8 cellular contexts compared by ENCODE assay signal in the genomic region with DNA sequence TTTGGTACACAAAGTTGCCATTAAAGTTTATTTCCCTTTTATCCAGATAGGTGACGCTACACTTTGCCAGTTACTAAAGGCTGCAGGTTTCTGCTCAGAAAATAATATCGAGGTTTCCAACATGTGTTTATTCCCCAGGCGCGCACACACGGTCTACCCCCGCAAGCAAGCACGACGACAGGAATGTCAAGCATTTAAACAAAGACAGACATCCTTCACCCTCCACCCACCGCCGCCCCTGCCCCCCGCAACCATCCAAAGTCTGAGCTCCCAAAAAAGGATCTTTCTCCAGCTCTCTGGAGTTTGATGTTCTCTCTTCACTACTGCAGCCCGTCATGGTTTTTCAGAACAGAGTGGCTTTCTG. TPM values are rescaled to one million over a fixed set of nuclear protein-coding genes. Genes with fewer than 3 reads are reported as not detected.
DNase-seq lines count a peak whose midpoint lies in the region; ATAC-seq, FAIRE-seq and TF ChIP-seq lines count a peak whose summit lies in the region.

No MANE protein-coding gene starts in this region.

- no peak overlapping the region for H3K27ac ChIP-seq in CD8-positive, alpha-beta T cell (ENCODE audit: low read depth, low read length)
- H3K27ac ChIP-seq in neural cell (ENCODE audit: low read length), result peak overlapping the region; percentile 64
- H3K27ac ChIP-seq in pancreas, result no peak overlapping the region

- H3K9me2 ChIP-seq in neural cell (ENCODE audit: insufficient read depth, low read length), result no peaks in the 10 kb centered on the region

- peaks cover 16% of the 10 kb centered on the region for H3K79me2 ChIP-seq in neural cell (replicated peaks; ENCODE audit: insufficient read depth, low read length)

- no peaks in the 10 kb centered on the region for H4K20me1 ChIP-seq in neural cell (ENCODE audit: insufficient read depth)

- H3K36me3 Mint-ChIP-seq in CD8-positive, alpha-beta T cell, result no peaks in the 10 kb centered on the region
- H3K36me3 Mint-ChIP-seq in effector memory CD8-positive, alpha-beta T cell (ENCODE audit: insufficient read depth), result peaks cover 3% of the 10 kb centered on the region

- H3K4me1 Mint-ChIP-seq in CD8-positive, alpha-beta T cell (ENCODE audit: low read depth), result peaks cover 38% of the 10 kb centered on the region
- H3K4me1 Mint-ChIP-seq in effector memory CD8-positive, alpha-beta T cell (ENCODE audit: low read depth in 2 of 2), result peaks cover 6 to 9% of the 10 kb centered on the region in 2 donors

- no peak for TF ChIP-seq EP300 in neural cell (conservative IDR thresholded peaks at IDR 0.05; ENCODE audit: poor library complexity, severe bottlenecking)

- H3K4me3 Mint-ChIP-seq in CD8-positive, alpha-beta T cell, result peak overlapping the region; percentile 37
- peak overlapping the region; percentile 21 to 38 for H3K4me3 Mint-ChIP-seq in effector memory CD8-positive, alpha-beta T cell

- DNase-seq in CD8-positive, alpha-beta T cell, result no peak
- DNase-seq in M059J (ENCODE audit: low read depth) (peak; percentile 12), pancreas (no peak)
- no peak for DNase-seq in effector memory CD8-positive, alpha-beta T cell
- DNase-seq in effector CD4-positive, alpha-beta T cell, result no peak

- no peaks in the 10 kb centered on the region for H3K9me3 ChIP-seq in CD8-positive, alpha-beta T cell (ENCODE audit: low read length)
- H3K9me3 ChIP-seq in neural cell (ENCODE audit: low read length), result no peaks in the 10 kb centered on the region
- no peaks in the 10 kb centered on the region for H3K9me3 ChIP-seq in pancreas

- CTCF ChIA-PET in CD8-positive, alpha-beta T cell (lab: Charles Lee), result no interaction called here

- POLR2A ChIA-PET in CD8-positive, alpha-beta T cell (lab: Charles Lee), result no interaction called here

- H3F3A ChIP-seq in neural cell (ENCODE audit: insufficient read depth, low read length, poor library complexity, severe bottlenecking), result no peaks in the 10 kb centered on the region

- TF ChIP-seq CTCF in CD8-positive, alpha-beta T cell (IDR thresholded peaks at IDR 0.05), result no peak
- TF ChIP-seq CTCF in neural cell (IDR thresholded peaks at IDR 0.05; ENCODE audit: poor library complexity, severe bottlenecking) (peak; percentile 67), pancreas (IDR thresholded peaks at IDR 0.05) (no peak)

- H3K27me3 Mint-ChIP-seq in CD8-positive, alpha-beta T cell (ENCODE audit: low read depth), result peaks cover 43% of the 10 kb centered on the region
- peaks cover 27 to 53% of the 10 kb centered on the region in 2 donors for H3K27me3 Mint-ChIP-seq in effector memory CD8-positive, alpha-beta T cell

- peaks cover 32% of the 10 kb centered on the region for H3K27me3 ChIP-seq in CD8-positive, alpha-beta T cell (ENCODE audit: insufficient read depth, low read length)
- H3K27me3 ChIP-seq in neural cell (ENCODE audit: insufficient read depth, low read depth, low read length) (no peaks in the 10 kb centered on the region), pancreas (peaks cover 3 to 45% (median 9%) of the 10 kb centered on the region in 4 donors)

- no peak for FAIRE-seq in pancreas (lab: Jason Lieb, UNC)

- 2% methylated on average over 12 of the region's 12 CpGs for WGBS in pancreas, 2 donors

- no peaks in the 10 kb centered on the region for H3K9me3 Mint-ChIP-seq in CD8-positive, alpha-beta T cell
- peaks cover 0 to 2% of the 10 kb centered on the region in 2 donors for H3K9me3 Mint-ChIP-seq in effector memory CD8-positive, alpha-beta T cell

- H3K9ac ChIP-seq in neural cell (ENCODE audit: low read length), result peak overlapping the region; percentile 80

- TF ChIP-seq RAD21 in neural cell (conservative IDR thresholded peaks at IDR 0.05), result peak; percentile 69

- peaks cover 28% of the 10 kb centered on the region for H3K4me1 ChIP-seq in CD8-positive, alpha-beta T cell (ENCODE audit: insufficient read depth, low read length)
- peaks cover 17 to 23% (median 22%) of the 10 kb centered on the region in 3 donors for H3K4me1 ChIP-seq in pancreas

- intact Hi-C loops in CD8-positive, alpha-beta T cell (cut with DNase I, micrococcal nuclease), result no loop called here
- intact Hi-C loops in pancreas (cut with DNase I), result no loop called here

- H3K36me3 ChIP-seq in CD8-positive, alpha-beta T cell (ENCODE audit: insufficient read depth, low read length), result no peaks in the 10 kb centered on the region
- H3K36me3 ChIP-seq in neural cell (ENCODE audit: insufficient read depth, low read length) (no peaks in the 10 kb centered on the region), pancreas (no peaks in the 10 kb centered on the region)

- H3K27ac Mint-ChIP-seq in CD8-positive, alpha-beta T cell, result no peak overlapping the region
- H3K27ac Mint-ChIP-seq in effector memory CD8-positive, alpha-beta T cell, result no peak overlapping the region

- ATAC-seq in CD8-positive, alpha-beta T cell, result no peak
- ATAC-seq in effector memory CD8-positive, alpha-beta T cell (replicated peaks), result no peak
- ATAC-seq in esophagus mucosa, result no peak
- ATAC-seq in pancreas, result no peak
- no peak for ATAC-seq in GM21390 (IDR thresholded peaks at IDR 0.05; ENCODE audit: unreplicated experiment)

- no peak overlapping the region for H2AFZ ChIP-seq in neural cell (ENCODE audit: low read depth, low read length)

- H3K4me2 ChIP-seq in neural cell (ENCODE audit: low read length), result peak overlapping the region; percentile 66

- no peak overlapping the region for H3K4me3 ChIP-seq in CD8-positive, alpha-beta T cell (ENCODE audit: low read depth, low read length)
- peak overlapping the region; percentile 96 for H3K4me3 ChIP-seq in neural cell (ENCODE audit: low read length)
- H3K4me3 ChIP-seq in pancreas, result peak overlapping the region in 1 of 4 donors; percentile 40

TF ChIP-seq in neural cell, 6 proteins besides CTCF, POLR2A, EP300 and RAD21:
- TF ChIP-seq SMC3 (conservative IDR thresholded peaks at IDR 0.05; ENCODE audit: poor library complexity) (peak; percentile 23), MXI1 (conservative IDR thresholded peaks at IDR 0.05; ENCODE audit: poor library complexity, severe bottlenecking) (peak; percentile 47)
- TF ChIP-seq, protein P1, sequence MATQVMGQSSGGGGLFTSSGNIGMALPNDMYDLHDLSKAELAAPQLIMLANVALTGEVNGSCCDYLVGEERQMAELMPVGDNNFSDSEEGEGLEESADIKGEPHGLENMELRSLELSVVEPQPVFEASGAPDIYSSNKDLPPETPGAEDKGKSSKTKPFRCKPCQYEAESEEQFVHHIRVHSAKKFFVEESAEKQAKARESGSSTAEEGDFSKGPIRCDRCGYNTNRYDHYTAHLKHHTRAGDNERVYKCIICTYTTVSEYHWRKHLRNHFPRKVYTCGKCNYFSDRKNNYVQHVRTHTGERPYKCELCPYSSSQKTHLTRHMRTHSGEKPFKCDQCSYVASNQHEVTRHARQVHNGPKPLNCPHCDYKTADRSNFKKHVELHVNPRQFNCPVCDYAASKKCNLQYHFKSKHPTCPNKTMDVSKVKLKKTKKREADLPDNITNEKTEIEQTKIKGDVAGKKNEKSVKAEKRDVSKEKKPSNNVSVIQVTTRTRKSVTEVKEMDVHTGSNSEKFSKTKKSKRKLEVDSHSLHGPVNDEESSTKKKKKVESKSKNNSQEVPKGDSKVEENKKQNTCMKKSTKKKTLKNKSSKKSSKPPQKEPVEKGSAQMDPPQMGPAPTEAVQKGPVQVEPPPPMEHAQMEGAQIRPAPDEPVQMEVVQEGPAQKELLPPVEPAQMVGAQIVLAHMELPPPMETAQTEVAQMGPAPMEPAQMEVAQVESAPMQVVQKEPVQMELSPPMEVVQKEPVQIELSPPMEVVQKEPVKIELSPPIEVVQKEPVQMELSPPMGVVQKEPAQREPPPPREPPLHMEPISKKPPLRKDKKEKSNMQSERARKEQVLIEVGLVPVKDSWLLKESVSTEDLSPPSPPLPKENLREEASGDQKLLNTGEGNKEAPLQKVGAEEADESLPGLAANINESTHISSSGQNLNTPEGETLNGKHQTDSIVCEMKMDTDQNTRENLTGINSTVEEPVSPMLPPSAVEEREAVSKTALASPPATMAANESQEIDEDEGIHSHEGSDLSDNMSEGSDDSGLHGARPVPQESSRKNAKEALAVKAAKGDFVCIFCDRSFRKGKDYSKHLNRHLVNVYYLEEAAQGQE (IDR thresholded peaks at IDR 0.05; ENCODE audit: borderline replicate concordance), result no peak
TF ChIP-seq in neural cell: peak in this region for 2.

RNA-seq across cellular contexts. Expression of a gene that starts 1.3 kb away (rescaled TPM):
- total RNA-seq in CD8-positive, alpha-beta T cell, result not detected
- total RNA-seq in M059J (2014; rRNA removed; shearing (Covaris generic)), result 0.66 and 1.0 TPM in 2 replicates
- polyA plus RNA-seq in neural cell (12.6 and 15.3 TPM in 2 replicates), pancreas (under 1 TPM; 0.34 to 0.52 TPM)
- 78.6 and 89.1 TPM in 2 replicates for polyA minus RNA-seq in neural cell
- total RNA-seq in esophagus mucosa (13.6 TPM), pancreas (1 to 10 TPM in 2 of 6 donors, under 1 TPM in 4; 0.25 to 6.4 (median 0.53) TPM)
